14 cellular contexts compared by ENCODE assay signal in genomic region chr2:95385570-95385984, GRCh38.
"Had no signal": no experiment of that assay in that cellular context is flagged by ENCODE, and none has a peak within 500 bp of the region (broad histone marks: within the 10 kb centered on the region; RNA-seq: fewer than 3 reads in every experiment).

No MANE protein-coding gene starts in this region.

- H3K27ac ChIP-seq: body of pancreas, thoracic aorta had no signal

- H3K9me3 ChIP-seq: body of pancreas, thoracic aorta had no signal

- H3K4me3 Mint-ChIP-seq: activated CD4-positive, alpha-beta T cell treated with anti-CD3 and anti-CD28 coated beads, Interleukin-2, amount 10 ng/mL, durations not matched to agents 7 days and 5 days; activated naive CD4-positive, alpha-beta T cell treated with anti-CD3 and anti-CD28 coated beads, Interleukin-2, amount 50 U/mL, for 24 hours; central memory CD8-positive, alpha-beta T cell; dendritic cell treated with granulocyte-macrophage colony-stimulating factor and Interleukin-4, amounts not matched to agents 40 ng/mL and 50 ng/mL, for 4 days; mesothelial cell of epicardium; T-helper 17 cell had no signal

- H3K4me3 ChIP-seq: body of pancreas, thoracic aorta had no signal

- H3K36me3 Mint-ChIP-seq: activated naive CD4-positive, alpha-beta T cell treated with anti-CD3 and anti-CD28 coated beads, Interleukin-2, amount 50 U/mL, for 24 hours; mesothelial cell of epicardium had no signal

- H3K9me3 Mint-ChIP-seq: activated CD4-positive, alpha-beta T cell treated with anti-CD3 and anti-CD28 coated beads, Interleukin-2, amount 10 ng/mL, durations not matched to agents 7 days and 5 days; activated naive CD4-positive, alpha-beta T cell treated with anti-CD3 and anti-CD28 coated beads, Interleukin-2, amount 50 U/mL, for 24 hours; central memory CD8-positive, alpha-beta T cell; dendritic cell treated with granulocyte-macrophage colony-stimulating factor and Interleukin-4, amounts not matched to agents 40 ng/mL and 50 ng/mL, for 4 days; mesothelial cell of epicardium had no signal

- H3K27ac Mint-ChIP-seq: activated CD4-positive, alpha-beta T cell treated with anti-CD3 and anti-CD28 coated beads, Interleukin-2, amount 10 ng/mL, durations not matched to agents 7 days and 5 days; activated naive CD4-positive, alpha-beta T cell treated with anti-CD3 and anti-CD28 coated beads, Interleukin-2, amount 50 U/mL, for 24 hours; dendritic cell treated with granulocyte-macrophage colony-stimulating factor and Interleukin-4, amounts not matched to agents 40 ng/mL and 50 ng/mL, for 4 days; mesothelial cell of epicardium; T-helper 17 cell had no signal

- H3K36me3 ChIP-seq: thoracic aorta had no signal

- H3K27me3 Mint-ChIP-seq: activated CD4-positive, alpha-beta T cell treated with anti-CD3 and anti-CD28 coated beads, Interleukin-2, amount 10 ng/mL, durations not matched to agents 7 days and 5 days had no signal

- H3K4me1 Mint-ChIP-seq: activated naive CD4-positive, alpha-beta T cell treated with anti-CD3 and anti-CD28 coated beads, Interleukin-2, amount 50 U/mL, for 24 hours; central memory CD8-positive, alpha-beta T cell; mesothelial cell of epicardium had no signal

- H3K27me3 ChIP-seq: body of pancreas had no signal

- DNase-seq: activated CD4-positive, alpha-beta T cell treated with anti-CD3 and anti-CD28 coated beads, Interleukin-2, amount 10 ng/mL, durations not matched to agents 7 days and 5 days; activated CD4-positive, CD25-positive, alpha-beta regulatory T cell; activated T-cell treated with anti-CD3 and anti-CD28 coated beads, Interleukin-2, amount 50 U/mL, for 1 hour; body of pancreas; glutamatergic neuron; stimulated activated CD4-positive, alpha-beta T cell treated with anti-CD3 and anti-CD28 coated beads, Interleukin-4, amount 100 ng/mL, for 1 hour; stimulated activated CD8-positive, alpha-beta memory T cell treated with anti-CD3 and anti-CD28 coated beads, Interleukin-4, amount 100 ng/mL, for 48 hours; stimulated activated naive CD8-positive, alpha-beta T cell treated with anti-CD3 and anti-CD28 coated beads, Interleukin-15, Interleukin-2, amounts not matched to agents 100 U/mL and 50 U/mL, for 24 hours; T-helper 17 cell had no signal
